In the genomic region with DNA sequence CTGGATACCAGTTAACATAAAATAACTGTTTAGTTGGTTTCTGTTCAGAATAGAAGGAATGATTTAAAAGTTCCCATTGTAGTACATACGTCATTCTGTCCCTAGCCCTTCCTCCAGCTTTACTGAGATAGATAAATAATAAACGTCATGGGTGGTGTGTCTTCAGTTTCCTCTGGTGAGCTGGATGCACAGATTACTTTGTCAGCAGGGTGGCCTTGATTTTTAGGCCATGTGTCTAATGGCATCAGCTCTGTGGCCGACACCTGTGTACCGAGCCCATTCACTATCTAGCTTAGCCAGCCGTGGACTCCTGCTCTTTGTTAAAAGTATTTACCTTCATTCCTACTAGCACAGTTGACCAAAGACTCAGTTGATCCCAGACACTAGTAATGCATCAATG, we compare ENCODE assay signal across 7 cellular contexts. TPM values are rescaled to one million over a fixed set of nuclear protein-coding genes. Genes with fewer than 3 reads are reported as not detected.
A peak's percentile ranks its signal among the peaks of the same experiment; 100 is the strongest.
DNase-seq lines count a peak whose midpoint lies in the region; TF ChIP-seq lines count a peak whose summit lies in the region.
"Not testable (repeated sequence)": the region's sequence is repeated elsewhere in the genome, so short reads cannot be mapped to it uniquely, and the experiment has no call there.

No MANE protein-coding gene starts in this region.

- in situ Hi-C loops in astrocyte of the spinal cord (cut with HindIII; ENCODE audit: low sequenced_read_pairs): not testable (repeated sequence)

- H3K4me3 ChIP-seq in astrocyte of the spinal cord (ENCODE audit: low read depth, low read length); epithelial cell of esophagus (ENCODE audit: low read length): not testable (repeated sequence)

- not testable (repeated sequence) for H3K9me3 Mint-ChIP-seq in CD14-positive monocyte; progenitor cell of endocrine pancreas (ENCODE audit: low read depth)

- not testable (repeated sequence) for TF ChIP-seq CTCF in CD14-positive monocyte (IDR thresholded peaks at IDR 0.05); astrocyte of the spinal cord (IDR thresholded peaks at IDR 0.05; ENCODE audit: low read depth, low read length); epithelial cell of esophagus (IDR thresholded peaks at IDR 0.05; ENCODE audit: insufficient read depth, low read depth, low read length, missing control alignments); progenitor cell of endocrine pancreas (IDR thresholded peaks at IDR 0.05; ENCODE audit: unreplicated experiment)

- DNase-seq in CD14-positive monocyte (ENCODE audit: low spot score); progenitor cell of endocrine pancreas (ENCODE audit: low spot score, unreplicated experiment): not testable (repeated sequence)
- peak; percentile 72 for DNase-seq in HCEC 1CT
- DNase-seq in RPMI7951 (ENCODE audit: low read depth): peak; percentile 29
- DNase-seq in astrocyte of the spinal cord (ENCODE audit: low read depth, low spot score): peak; percentile 84
- DNase-seq in epithelial cell of esophagus (ENCODE audit: low read depth): peak; percentile 53
- peak; percentile 51 for DNase-seq in iris pigment epithelial cell (ENCODE audit: low read depth)

- H3K27ac Mint-ChIP-seq in CD14-positive monocyte (peak overlapping the region; percentile 72 to 95 (median 87)), progenitor cell of endocrine pancreas (peak overlapping the region; percentile 90)

- H3K36me3 Mint-ChIP-seq in CD14-positive monocyte; progenitor cell of endocrine pancreas (ENCODE audit: insufficient read depth): not testable (repeated sequence)

- H3K27me3 Mint-ChIP-seq in CD14-positive monocyte (ENCODE audit: low read depth in 3 of 3); progenitor cell of endocrine pancreas: not testable (repeated sequence)

- intact Hi-C loops in CD14-positive monocyte (cut with micrococcal nuclease): not testable (repeated sequence)

- peaks cover 17% of the 10 kb centered on the region for H3K4me1 Mint-ChIP-seq in CD14-positive monocyte
- H3K4me1 Mint-ChIP-seq in progenitor cell of endocrine pancreas (ENCODE audit: low read depth): not testable (repeated sequence)

- not testable (repeated sequence) for H3K4me3 Mint-ChIP-seq in CD14-positive monocyte; progenitor cell of endocrine pancreas (ENCODE audit: low read depth)

RNA-seq across cellular contexts. Expression of gene AGAP9, which starts 34.7 kb away (rescaled TPM):
- under 1 TPM in 1 of 2 donors, not detected in 1; 0.24 TPM for polyA plus RNA-seq in CD14-positive monocyte
- total RNA-seq in RPMI7951 (2014; rRNA removed; shearing (Covaris generic)): 2.0 and 3.0 TPM in 2 replicates
- total RNA-seq in progenitor cell of endocrine pancreas: 20.3 and 21.7 TPM in 2 replicates
